ENCODE assay signal across 23 cellular contexts in the genomic region with DNA sequence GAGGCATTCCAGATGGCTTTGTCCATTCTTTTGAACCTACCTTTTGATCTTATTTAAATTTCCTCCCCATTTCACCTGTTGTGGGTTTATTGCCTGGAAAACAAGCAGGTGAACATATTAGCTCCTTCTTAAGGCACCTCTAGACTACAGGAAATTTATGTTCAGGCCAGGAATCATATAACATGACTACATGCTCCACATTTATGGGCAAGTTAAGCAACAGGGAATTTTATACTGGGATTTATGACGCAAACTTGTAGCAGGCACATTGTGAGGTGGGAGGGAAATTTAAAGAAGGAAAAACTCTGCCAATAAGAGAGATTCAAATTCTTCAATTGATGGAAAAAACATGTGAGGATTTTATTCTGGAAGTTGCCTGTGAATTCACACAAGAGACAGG.
A peak's percentile ranks its signal among the peaks of the same experiment; 100 is the strongest.
DNase-seq lines count a peak whose midpoint lies in the region; ATAC-seq and TF ChIP-seq lines count a peak whose summit lies in the region.
"Had no signal": no experiment of that assay in that cellular context is flagged by ENCODE, and none has a peak within 500 bp of the region (broad histone marks: within the 10 kb centered on the region; RNA-seq: fewer than 3 reads in every experiment).

No MANE protein-coding gene starts in this region.

- no peaks in the 10 kb centered on the region for H3K9me3 Mint-ChIP-seq in MCF 10A (ENCODE audit: unreplicated experiment)
- H3K9me3 Mint-ChIP-seq: CD4-positive, CD25-positive, alpha-beta regulatory T cell; CD8-positive, alpha-beta memory T cell had no signal

- no TSS peak for BruUV-seq in MCF 10A (replicated peaks; lab: Mats Ljungman, UMichigan)

- CTCF ChIA-PET in MCF 10A (lab: Yijun Ruan, JAX), result interaction anchor here (0.7 to 1.3 kb wide), 4 partner anchors 9 to 1850 kb away, joined by 3 to 5 read pairs (median 4); no protein-coding TSS in a partner anchor

- no peaks in the 10 kb centered on the region for H3K4me1 Mint-ChIP-seq in MCF 10A (ENCODE audit: insufficient read depth, unreplicated experiment)
- H3K4me1 Mint-ChIP-seq: CD14-positive monocyte; CD4-positive, alpha-beta memory T cell; CD4-positive, CD25-positive, alpha-beta regulatory T cell; CD8-positive, alpha-beta memory T cell had no signal

- intact Hi-C loops in left colon (cut with DNase I, micrococcal nuclease) (no loop called here), mucosa of descending colon (cut with DNase I, micrococcal nuclease) (no loop called here), MCF 10A (cut with micrococcal nuclease) (no loop called here)

- H3K36me3 Mint-ChIP-seq in MCF 10A (ENCODE audit: insufficient read depth, unreplicated experiment), result no peaks in the 10 kb centered on the region
- H3K36me3 Mint-ChIP-seq: CD14-positive monocyte; CD4-positive, alpha-beta memory T cell; CD4-positive, CD25-positive, alpha-beta regulatory T cell; CD8-positive, alpha-beta memory T cell had no signal

- POLR2A ChIA-PET in MCF 10A (lab: Yijun Ruan, JAX), result no interaction called here

- no peaks in the 10 kb centered on the region for H3K4me1 ChIP-seq in mucosa of descending colon (ENCODE audit: low read depth)
- H3K4me1 ChIP-seq: BE2C, BLaER1 had no signal

- H3K4me3 Mint-ChIP-seq in MCF 10A (ENCODE audit: unreplicated experiment), result no peak overlapping the region
- H3K4me3 Mint-ChIP-seq: CD14-positive monocyte; CD4-positive, alpha-beta memory T cell; CD4-positive, CD25-positive, alpha-beta regulatory T cell; CD8-positive, alpha-beta memory T cell had no signal

- H3K9me3 ChIP-seq in mucosa of descending colon, result no peaks in the 10 kb centered on the region
- H3K9me3 ChIP-seq: BE2C, BLaER1 had no signal

- H3K27me3 Mint-ChIP-seq in MCF 10A (ENCODE audit: insufficient read depth, unreplicated experiment), result peaks cover 41% of the 10 kb centered on the region

- no peak overlapping the region for H3K4me3 ChIP-seq in mucosa of descending colon
- H3K4me3 ChIP-seq: BLaER1, GM12878 had no signal

- ATAC-seq in left colon (peak; percentile 74), mucosa of descending colon (peak; percentile 75)
- ATAC-seq: GM12878 had no signal

- DNase-seq in left colon (no peak), mucosa of descending colon (no peak), MCF 10A (ENCODE audit: unreplicated experiment) (no peak), NCI-H524 (lab: John Stamatoyannopoulos, UW) (no peak)
- DNase-seq in stimulated activated CD4-positive, alpha-beta T cell treated with anti-CD3 and anti-CD28 coated beads, Interleukin-2, amount 100 ng/mL, for 48 hours, result no peak
- DNase-seq: 8988T; ACHN; BE2C; C1 segment of cervical spinal cord; CD4-positive, alpha-beta memory T cell; CD4-positive, CD25-positive, alpha-beta regulatory T cell; CD8-positive, alpha-beta memory T cell; COR-L47; DMS 273 treated with DMSO at 0.1 percent for 48 hours; DMS153; DMS53; DMS79; DND-41; EL; GDM1 had no signal

- no peak overlapping the region for H3K27ac Mint-ChIP-seq in MCF 10A (ENCODE audit: low read depth, unreplicated experiment)
- H3K27ac Mint-ChIP-seq: CD14-positive monocyte; CD4-positive, alpha-beta memory T cell; CD4-positive, CD25-positive, alpha-beta regulatory T cell; CD8-positive, alpha-beta memory T cell had no signal

- no peak for TF ChIP-seq CTCF in mucosa of descending colon (IDR thresholded peaks at IDR 0.05)
- no peak for TF ChIP-seq CTCF in MCF 10A (IDR thresholded peaks at IDR 0.05; ENCODE audit: unreplicated experiment)

- no peaks in the 10 kb centered on the region for H3K36me3 ChIP-seq in mucosa of descending colon (ENCODE audit: low read depth)
- H3K36me3 ChIP-seq: BE2C, BLaER1 had no signal
